In the genomic region with DNA sequence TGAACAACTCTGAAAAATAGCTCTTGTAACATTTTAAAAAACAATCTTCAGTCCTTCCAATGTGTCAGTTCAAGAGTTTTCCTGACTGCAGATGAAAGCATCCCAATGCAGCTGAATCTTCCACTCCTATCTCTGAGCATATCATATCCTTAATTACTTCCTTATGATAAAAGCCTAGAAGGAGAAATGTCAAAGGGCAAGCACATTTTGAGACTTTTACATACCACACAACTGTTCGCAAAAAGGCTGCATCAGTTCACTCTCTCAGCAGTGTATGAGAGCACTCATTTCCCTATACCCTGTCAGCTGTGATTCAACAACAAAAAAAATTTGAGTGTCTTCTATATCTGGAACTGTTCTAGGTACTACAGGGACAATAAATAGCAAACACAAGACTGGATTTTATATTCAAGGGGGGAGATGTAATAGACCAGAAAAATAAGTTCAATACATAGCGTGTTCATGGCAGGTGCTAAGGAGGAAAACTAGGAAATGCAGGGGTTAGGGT, we compare ENCODE assay signal across 16 cellular contexts.
DNase-seq lines count a peak whose midpoint lies in the region; ATAC-seq and TF ChIP-seq lines count a peak whose summit lies in the region.
"Had no signal": no experiment of that assay in that cellular context is flagged by ENCODE, and none has a peak within 500 bp of the region (broad histone marks: within the 10 kb centered on the region; RNA-seq: fewer than 3 reads in every experiment).

No MANE protein-coding gene starts in this region.

- peaks cover 31% of the 10 kb centered on the region for H3K36me3 Mint-ChIP-seq in activated naive CD4-positive, alpha-beta T cell treated with anti-CD3 and anti-CD28 coated beads, Interleukin-2, amount 50 U/mL, for 24 hours
- peaks cover 42% of the 10 kb centered on the region for H3K36me3 Mint-ChIP-seq in activated naive CD4-positive, alpha-beta T cell treated with anti-CD3 and anti-CD28 coated beads, Interleukin-2, amount 10 ng/mL, durations not matched to agents 7 days and 5 days
- H3K36me3 Mint-ChIP-seq in CD4-positive, alpha-beta T cell (ENCODE audit: low read depth): peaks cover 70% of the 10 kb centered on the region
- H3K36me3 Mint-ChIP-seq in activated B cell treated with CpG ODN at 0.5 μM for 24 hours (ENCODE audit: low read depth) (peaks cover 61% of the 10 kb centered on the region), memory B cell (peaks cover 38% of the 10 kb centered on the region)

- peaks cover 9% of the 10 kb centered on the region; the same call in 1 of the 2 replicates for H3K79me2 ChIP-seq in GM23248 (ENCODE audit: insufficient read depth)

- peak overlapping the region; percentile 53 for H3K27ac Mint-ChIP-seq in activated naive CD4-positive, alpha-beta T cell treated with anti-CD3 and anti-CD28 coated beads, Interleukin-2, amount 50 U/mL, for 24 hours
- H3K27ac Mint-ChIP-seq in activated naive CD4-positive, alpha-beta T cell treated with anti-CD3 and anti-CD28 coated beads, Interleukin-2, amount 10 ng/mL, durations not matched to agents 7 days and 5 days: no peak overlapping the region
- H3K27ac Mint-ChIP-seq in CD4-positive, alpha-beta T cell: peak overlapping the region; percentile 22
- peak overlapping the region; percentile 24 for H3K27ac Mint-ChIP-seq in activated B cell treated with CpG ODN at 0.5 μM for 24 hours
- peak overlapping the region; percentile 5 for H3K27ac Mint-ChIP-seq in memory B cell
- H3K27ac Mint-ChIP-seq: GM23338 had no signal

- H3K36me3 ChIP-seq in ascending aorta (no peaks in the 10 kb centered on the region), GM23248 (ENCODE audit: low read depth) (peaks cover 13% of the 10 kb centered on the region; the same call in 1 of the 2 replicates)

- no peaks in the 10 kb centered on the region; the same call in 1 of the 2 replicates for H4K20me1 ChIP-seq in GM23248 (ENCODE audit: insufficient read depth)

- in situ Hi-C loops in GM23248 (cut with MboI): no loop called here

- H3K9me3 Mint-ChIP-seq in activated naive CD4-positive, alpha-beta T cell treated with anti-CD3 and anti-CD28 coated beads, Interleukin-2, amount 50 U/mL, for 24 hours: no peaks in the 10 kb centered on the region
- peaks cover 27% of the 10 kb centered on the region for H3K9me3 Mint-ChIP-seq in activated naive CD4-positive, alpha-beta T cell treated with anti-CD3 and anti-CD28 coated beads, Interleukin-2, amount 10 ng/mL, durations not matched to agents 7 days and 5 days
- peaks cover 4% of the 10 kb centered on the region for H3K9me3 Mint-ChIP-seq in CD4-positive, alpha-beta T cell
- H3K9me3 Mint-ChIP-seq in activated B cell treated with CpG ODN at 0.5 μM for 24 hours: peaks cover 10% of the 10 kb centered on the region
- H3K9me3 Mint-ChIP-seq in memory B cell: peaks cover 10% of the 10 kb centered on the region

- DNase-seq in activated naive CD4-positive, alpha-beta T cell treated with anti-CD3 and anti-CD28 coated beads, Interleukin-2, amount 10 ng/mL, durations not matched to agents 7 days and 5 days: no peak
- DNase-seq in CD4-positive, alpha-beta T cell: no peak
- DNase-seq in activated B cell treated with CpG ODN at 0.5 μM for 24 hours (no peak), memory B cell (ENCODE audit: low spot score in 2 of 2) (no peak), ascending aorta (ENCODE audit: low spot score in 2 of 2) (no peak), GM23248 (no peak), NCI-H2227 (lab: John Stamatoyannopoulos, UW; ENCODE audit: unreplicated experiment) (no peak)
- DNase-seq: ACHN; CD8-positive, alpha-beta memory T cell; NCI-H1436 treated with DMSO at 0.1 percent for 48 hours; NCI-H2081 treated with DMSO at 0.1 percent for 48 hours; NCI-H226; NCI-H526 had no signal

- POLR2A ChIA-PET in CD4-positive, alpha-beta T cell (lab: Charles Lee): no interaction called here
- POLR2A ChIA-PET in activated B cell treated with CpG ODN at 0.5 μM for 24 hours (lab: Charles Lee): interaction anchor here (0.6 kb wide), 1 partner anchor 36 kb away, joined by 4 read pairs; no protein-coding TSS in a partner anchor

- H3K27ac ChIP-seq in CD4-positive, alpha-beta T cell (ENCODE audit: low read depth, low read length): no peak overlapping the region
- H3K27ac ChIP-seq in ascending aorta: no peak overlapping the region
- no peak overlapping the region for H3K27ac ChIP-seq in GM23248
- H3K27ac ChIP-seq: HL-60 had no signal

- no peaks in the 10 kb centered on the region for H3K27me3 ChIP-seq in CD4-positive, alpha-beta T cell (ENCODE audit: control insufficient read depth, insufficient read depth, low read length)
- H3K27me3 ChIP-seq in ascending aorta (no peaks in the 10 kb centered on the region), GM23248 (replicated peaks; ENCODE audit: insufficient read depth) (no peaks in the 10 kb centered on the region)

- H3K9me2 ChIP-seq in GM23248 (ENCODE audit: insufficient read depth): no peaks in the 10 kb centered on the region

- H3K27me3 Mint-ChIP-seq in activated naive CD4-positive, alpha-beta T cell treated with anti-CD3 and anti-CD28 coated beads, Interleukin-2, amount 50 U/mL, for 24 hours: no peaks in the 10 kb centered on the region
- no peaks in the 10 kb centered on the region for H3K27me3 Mint-ChIP-seq in activated naive CD4-positive, alpha-beta T cell treated with anti-CD3 and anti-CD28 coated beads, Interleukin-2, amount 10 ng/mL, durations not matched to agents 7 days and 5 days
- H3K27me3 Mint-ChIP-seq in CD4-positive, alpha-beta T cell: no peaks in the 10 kb centered on the region
- no peaks in the 10 kb centered on the region for H3K27me3 Mint-ChIP-seq in activated B cell treated with CpG ODN at 0.5 μM for 24 hours
- no peaks in the 10 kb centered on the region for H3K27me3 Mint-ChIP-seq in memory B cell
- H3K27me3 Mint-ChIP-seq: CD8-positive, alpha-beta memory T cell had no signal

- no peak overlapping the region for H3K9ac ChIP-seq in GM23248

- peaks cover 14% of the 10 kb centered on the region for H3K9me3 ChIP-seq in CD4-positive, alpha-beta T cell (ENCODE audit: control insufficient read depth, low read length)
- H3K9me3 ChIP-seq in ascending aorta (peaks cover 7 to 8% of the 10 kb centered on the region in 2 donors), GM23248 (ENCODE audit: low read depth) (no peaks in the 10 kb centered on the region)

- no peaks in the 10 kb centered on the region for H3F3A ChIP-seq in GM23248 (ENCODE audit: insufficient read depth)

- no peak overlapping the region for H3K4me3 Mint-ChIP-seq in activated naive CD4-positive, alpha-beta T cell treated with anti-CD3 and anti-CD28 coated beads, Interleukin-2, amount 50 U/mL, for 24 hours
- no peak overlapping the region for H3K4me3 Mint-ChIP-seq in activated naive CD4-positive, alpha-beta T cell treated with anti-CD3 and anti-CD28 coated beads, Interleukin-2, amount 10 ng/mL, durations not matched to agents 7 days and 5 days
- no peak overlapping the region for H3K4me3 Mint-ChIP-seq in CD4-positive, alpha-beta T cell
- no peak overlapping the region for H3K4me3 Mint-ChIP-seq in activated B cell treated with CpG ODN at 0.5 μM for 24 hours
- no peak overlapping the region for H3K4me3 Mint-ChIP-seq in memory B cell
- H3K4me3 Mint-ChIP-seq: CD8-positive, alpha-beta memory T cell; GM23338 had no signal

- H3K4me2 ChIP-seq in GM23248 (ENCODE audit: unreplicated experiment): no peak overlapping the region
- H3K4me2 ChIP-seq: GM23338 had no signal

- H3K4me1 Mint-ChIP-seq in activated naive CD4-positive, alpha-beta T cell treated with anti-CD3 and anti-CD28 coated beads, Interleukin-2, amount 50 U/mL, for 24 hours: peaks cover 46% of the 10 kb centered on the region
- peaks cover 3% of the 10 kb centered on the region for H3K4me1 Mint-ChIP-seq in activated naive CD4-positive, alpha-beta T cell treated with anti-CD3 and anti-CD28 coated beads, Interleukin-2, amount 10 ng/mL, durations not matched to agents 7 days and 5 days
- peaks cover 39% of the 10 kb centered on the region for H3K4me1 Mint-ChIP-seq in CD4-positive, alpha-beta T cell (ENCODE audit: low read depth)
- H3K4me1 Mint-ChIP-seq in activated B cell treated with CpG ODN at 0.5 μM for 24 hours (peaks cover 23% of the 10 kb centered on the region), memory B cell (peaks cover 4% of the 10 kb centered on the region)
- H3K4me1 Mint-ChIP-seq: GM23338 had no signal

- CTCF ChIA-PET in activated naive CD4-positive, alpha-beta T cell treated with anti-CD3 and anti-CD28 coated beads, Interleukin-2, amount 10 ng/mL, durations not matched to agents 7 days and 5 days (lab: Charles Lee): no interaction called here
- CTCF ChIA-PET in CD4-positive, alpha-beta T cell (lab: Charles Lee): no interaction called here
- CTCF ChIA-PET in activated B cell treated with CpG ODN at 0.5 μM for 24 hours (lab: Charles Lee): interaction anchor here (1.2 kb wide), 1 partner anchor 142 kb away, joined by 3 read pairs; no protein-coding TSS in a partner anchor

- no peak overlapping the region for H2AFZ ChIP-seq in GM23248
- H2AFZ ChIP-seq: GM23338 had no signal

- TF ChIP-seq CTCF in CD4-positive, alpha-beta T cell (IDR thresholded peaks at IDR 0.05): no peak
- no peak for TF ChIP-seq CTCF in activated B cell treated with CpG ODN at 0.5 μM for 24 hours (IDR thresholded peaks at IDR 0.05)
- no peak for TF ChIP-seq CTCF in ascending aorta (IDR thresholded peaks at IDR 0.05)

- H3K4me3 ChIP-seq in ascending aorta (no peak overlapping the region), GM23248 (no peak overlapping the region)
- H3K4me3 ChIP-seq: GM23338 had no signal

- H3K4me1 ChIP-seq in ascending aorta (no peaks in the 10 kb centered on the region), GM23248 (ENCODE audit: insufficient read depth) (no peaks in the 10 kb centered on the region)

- ATAC-seq in CD4-positive, alpha-beta T cell (ENCODE audit: poor library complexity): no peak
- ATAC-seq in activated B cell treated with CpG ODN at 0.5 μM for 24 hours (ENCODE audit: low read depth) (no peak), memory B cell (ENCODE audit: low read depth) (no peak)
- ATAC-seq: GM23338 had no signal

- 96 to 97% methylated on average over 2 of the region's 2 CpGs for WGBS in GM23248 (ENCODE audit: low coverage in 1 of 2, low lambda C conversion rate in 2 of 2, missing lambda C conversion rate in 2 of 2), 2 experiments

- intact Hi-C loops in CD4-positive, alpha-beta T cell (cut with DNase I, micrococcal nuclease): loop anchor here in 1 of 2 experiments (10.0 kb wide), 1 partner anchor 93 kb away; no protein-coding TSS in a partner anchor
- intact Hi-C loops in activated B cell treated with CpG ODN at 0.5 μM for 24 hours (cut with micrococcal nuclease): no loop called here
- intact Hi-C loops in ascending aorta (cut with DNase I): no loop called here
